ENCODE assay signal across 15 cellular contexts in the genomic region with DNA sequence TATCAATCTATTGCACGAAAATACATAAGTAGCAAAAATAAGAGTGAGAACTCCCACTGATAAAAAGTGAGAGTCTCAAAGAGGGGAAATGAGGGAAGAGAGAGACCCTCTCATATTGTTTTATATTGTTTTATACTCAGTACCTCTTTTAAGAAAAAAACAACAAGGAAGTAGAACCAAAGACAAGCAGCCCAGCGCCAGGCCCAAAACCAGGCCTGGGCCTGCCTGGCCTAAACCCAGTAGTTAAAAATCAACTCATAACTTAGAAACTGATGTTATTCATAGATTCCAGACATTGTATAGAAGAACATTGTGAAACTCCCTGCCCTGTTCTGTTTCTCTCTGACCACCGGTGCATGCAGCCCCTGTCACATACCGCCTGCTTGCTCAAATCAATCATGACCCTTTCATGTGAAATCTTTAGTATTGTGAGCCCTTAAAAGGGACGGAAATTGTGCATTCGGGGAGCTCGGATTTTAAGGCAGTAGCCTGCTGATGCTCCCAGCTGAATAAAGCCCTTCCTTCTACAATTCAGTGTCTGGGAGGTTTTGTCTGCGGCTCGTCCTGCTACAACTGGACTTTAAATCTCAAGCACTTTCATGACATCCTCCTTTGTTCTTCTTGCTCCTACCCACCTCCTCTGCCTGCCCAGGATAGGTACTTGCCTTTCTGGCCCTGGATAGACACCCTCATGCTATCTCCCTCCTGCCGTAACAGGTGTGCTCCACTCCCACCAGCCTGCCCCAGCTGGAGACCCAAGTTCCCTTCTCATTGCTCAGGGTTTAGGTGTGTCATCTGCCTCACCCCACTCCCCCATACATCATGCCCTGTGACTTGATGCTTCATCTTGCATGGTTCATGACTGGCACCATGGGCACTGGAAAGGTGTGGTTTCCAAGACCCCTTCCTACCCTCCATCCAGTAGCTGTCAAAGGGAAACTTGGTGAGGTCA. TPM values are rescaled to one million over a fixed set of nuclear protein-coding genes. Genes with fewer than 3 reads are reported as not detected.
"Had no signal": no experiment of that assay in that cellular context is flagged by ENCODE, and none has a peak within 500 bp of the region (broad histone marks: within the 10 kb centered on the region; RNA-seq: fewer than 3 reads in every experiment).

No MANE protein-coding gene starts in this region.

RNA-seq across cellular contexts. Expression of a gene that starts 5.6 kb away (rescaled TPM):
- total RNA-seq: activated naive CD4-positive, alpha-beta T cell treated with anti-CD3 and anti-CD28 coated beads, Interleukin-2, amount 50 U/mL, for 72 hours; activated T-cell treated with anti-CD3 and anti-CD28 coated beads, Interleukin-2, amount 50 U/mL, for 72 hours; glomerular endothelial cell; lung microvascular endothelial cell; T-helper 1 cell treated with Interleukin-12 subunit alpha and Interleukin-12 subunit beta and Interleukin-4 antibody, amounts not matched to agents 30 ng/mL and 1 ng/mL, for 36 hours had no signal
- polyA plus RNA-seq: naive thymus-derived CD8-positive, alpha-beta T cell had no signal

RNA-seq across cellular contexts. Expression of a gene that starts 34.9 kb away (rescaled TPM):
- total RNA-seq: activated naive CD4-positive, alpha-beta T cell treated with anti-CD3 and anti-CD28 coated beads, Interleukin-2, amount 50 U/mL, for 72 hours; activated T-cell treated with anti-CD3 and anti-CD28 coated beads, Interleukin-2, amount 50 U/mL, for 72 hours; glomerular endothelial cell; left cardiac atrium; lung microvascular endothelial cell; naive thymus-derived CD8-positive, alpha-beta T cell; neural crest cell; prostate gland; suprapubic skin; T-helper 1 cell treated with Interleukin-12 subunit alpha and Interleukin-12 subunit beta and Interleukin-4 antibody, amounts not matched to agents 30 ng/mL and 1 ng/mL, for 36 hours had no signal
- polyA plus RNA-seq: naive thymus-derived CD8-positive, alpha-beta T cell had no signal

RNA-seq across cellular contexts. Expression of a gene that starts 55.4 kb away (rescaled TPM):
- total RNA-seq: activated naive CD4-positive, alpha-beta T cell treated with anti-CD3 and anti-CD28 coated beads, Interleukin-2, amount 50 U/mL, for 72 hours; activated T-cell treated with anti-CD3 and anti-CD28 coated beads, Interleukin-2, amount 50 U/mL, for 72 hours; glomerular endothelial cell; lung microvascular endothelial cell; naive thymus-derived CD8-positive, alpha-beta T cell; T-helper 1 cell treated with Interleukin-12 subunit alpha and Interleukin-12 subunit beta and Interleukin-4 antibody, amounts not matched to agents 30 ng/mL and 1 ng/mL, for 36 hours had no signal
- polyA plus RNA-seq: naive thymus-derived CD8-positive, alpha-beta T cell had no signal

RNA-seq across cellular contexts. Expression of a gene that starts 58.6 kb away (rescaled TPM):
- total RNA-seq: activated naive CD4-positive, alpha-beta T cell treated with anti-CD3 and anti-CD28 coated beads, Interleukin-2, amount 50 U/mL, for 72 hours; activated T-cell treated with anti-CD3 and anti-CD28 coated beads, Interleukin-2, amount 50 U/mL, for 72 hours; breast epithelium; esophagus squamous epithelium; glomerular endothelial cell; left cardiac atrium; left ventricle myocardium superior; lung microvascular endothelial cell; naive thymus-derived CD8-positive, alpha-beta T cell; neural crest cell; prostate gland; sciatic nerve; suprapubic skin; T-helper 1 cell treated with Interleukin-12 subunit alpha and Interleukin-12 subunit beta and Interleukin-4 antibody, amounts not matched to agents 30 ng/mL and 1 ng/mL, for 36 hours; ureter had no signal
- polyA plus RNA-seq: naive thymus-derived CD8-positive, alpha-beta T cell had no signal
